ENCODE assay signal across 8 cellular contexts in genomic region chr12:64403708-64404469, GRCh38. TPM values are rescaled to one million over a fixed set of nuclear protein-coding genes. Genes with fewer than 3 reads are reported as not detected.
DNase-seq lines count a peak whose midpoint lies in the region; ATAC-seq and TF ChIP-seq lines count a peak whose summit lies in the region.

XPOT (plus strand) TSS chr12:64404392; CDS start chr12:64410036, 5,644 bp downstream.

- peak within 1 kb of the TSS; percentile 89 for H3K4me3 ChIP-seq in CD4-positive, CD25-positive, alpha-beta regulatory T cell (ENCODE audit: low read depth, low read length)
- peak within 1 kb of the TSS; percentile 68 to 95 (median 86) for H3K4me3 ChIP-seq in liver (ENCODE audit: low read depth in 1 of 3, low read length in 3 of 3)

- peak within 1 kb of the TSS; percentile 91 to 97 (median 92) for H3K27ac Mint-ChIP-seq in CD4-positive, CD25-positive, alpha-beta regulatory T cell

- H3K27me3 Mint-ChIP-seq in CD4-positive, CD25-positive, alpha-beta regulatory T cell, result no peaks in the 10 kb centered on the region

- TF ChIP-seq RAD21 in liver (IDR thresholded peaks at IDR 0.05), result no peak

- no peaks in the 10 kb centered on the region for H3K27me3 ChIP-seq in CD4-positive, CD25-positive, alpha-beta regulatory T cell (ENCODE audit: control insufficient read depth, insufficient read depth, low read length)
- no peaks in the 10 kb centered on the region for H3K27me3 ChIP-seq in liver (ENCODE audit: control insufficient read depth in 4 of 4, insufficient read depth in 4 of 4, low read length in 3 of 4)

- TF ChIP-seq CTCF in liver (IDR thresholded peaks at IDR 0.05; ENCODE audit: low read depth, low read length, missing input control), result no peak

- H3K36me3 ChIP-seq in CD4-positive, CD25-positive, alpha-beta regulatory T cell (ENCODE audit: control insufficient read depth, insufficient read depth, low read length), result no peaks in the 10 kb centered on the region
- H3K36me3 ChIP-seq in liver (ENCODE audit: control insufficient read depth in 4 of 4, insufficient read depth in 3 of 4, low read depth in 1 of 4, low read length in 3 of 4), result no peaks in the 10 kb centered on the region

- 11% methylated on average over 60 of the region's 60 CpGs for WGBS in liver

- peak within 1 kb of the TSS; percentile 79 to 92 for H3K9ac ChIP-seq in liver (ENCODE audit: low read depth in 1 of 2, low read length in 2 of 2)

- no peaks in the 10 kb centered on the region for H3K36me3 Mint-ChIP-seq in CD4-positive, CD25-positive, alpha-beta regulatory T cell

- peak within 1 kb of the TSS; percentile 96 to 97 (median 97) for H3K4me3 Mint-ChIP-seq in CD4-positive, CD25-positive, alpha-beta regulatory T cell

- peak; percentile 91 to 99 (median 92) for DNase-seq in CD4-positive, CD25-positive, alpha-beta regulatory T cell
- DNase-seq in NCI-H774 (lab: John Stamatoyannopoulos, UW), result peak; percentile 98
- peak; percentile 87 to 93 for DNase-seq in activated CD4-positive, alpha-beta T cell treated with anti-CD3 and anti-CD28 coated beads, Interleukin-2, amount 50 U/mL, for 4 hours
- peak; percentile 93 to 98 for DNase-seq in dermis microvascular lymphatic vessel endothelial cell (ENCODE audit: low read depth in 2 of 2)
- peak; percentile 90 to 96 for DNase-seq in stimulated activated CD4-positive, alpha-beta T cell treated with anti-CD3 and anti-CD28 coated beads, Interleukin-4, amount 100 ng/mL, for 4 hours

- H3K27ac ChIP-seq in CD4-positive, CD25-positive, alpha-beta regulatory T cell (ENCODE audit: insufficient read depth, low read length, poor library complexity, severe bottlenecking), result peak within 1 kb of the TSS; percentile 85
- H3K27ac ChIP-seq in liver (ENCODE audit: low read depth in 1 of 2, low read length in 2 of 2), result peak within 1 kb of the TSS; percentile 97 to 100

- no peaks in the 10 kb centered on the region for H3K9me3 Mint-ChIP-seq in CD4-positive, CD25-positive, alpha-beta regulatory T cell

- peaks cover 11 to 60% (median 32%) of the 10 kb centered on the region in 4 donors for H3K4me1 Mint-ChIP-seq in CD4-positive, CD25-positive, alpha-beta regulatory T cell

- H3K9me3 ChIP-seq in CD4-positive, CD25-positive, alpha-beta regulatory T cell (ENCODE audit: control insufficient read depth in 2 of 2, low read length in 2 of 2), result no peaks in the 10 kb centered on the region
- H3K9me3 ChIP-seq in liver (ENCODE audit: control insufficient read depth in 4 of 4, low read length in 3 of 4), result no peaks in the 10 kb centered on the region

- peaks cover 16% of the 10 kb centered on the region for H3K4me1 ChIP-seq in CD4-positive, CD25-positive, alpha-beta regulatory T cell (ENCODE audit: control insufficient read depth, insufficient read depth, low read length, poor library complexity, severe bottlenecking)
- H3K4me1 ChIP-seq in liver (ENCODE audit: control insufficient read depth in 4 of 4, insufficient read depth in 4 of 4, low read length in 3 of 4), result peaks cover 2 to 17% (median 10%) of the 10 kb centered on the region in 4 donors

- ATAC-seq in CD4-positive, CD25-positive, alpha-beta regulatory T cell (ENCODE audit: low read depth in 2 of 2), result peak; percentile 97
- ATAC-seq in GM19438 (IDR thresholded peaks at IDR 0.05; ENCODE audit: low read depth, unreplicated experiment) (peak; percentile 87), HG03571 (IDR thresholded peaks at IDR 0.05; ENCODE audit: unreplicated experiment) (peak; percentile 97)

TF ChIP-seq in liver, 16 proteins besides CTCF, POLR2A, EP300 and RAD21:
- TF ChIP-seq, protein P1, sequence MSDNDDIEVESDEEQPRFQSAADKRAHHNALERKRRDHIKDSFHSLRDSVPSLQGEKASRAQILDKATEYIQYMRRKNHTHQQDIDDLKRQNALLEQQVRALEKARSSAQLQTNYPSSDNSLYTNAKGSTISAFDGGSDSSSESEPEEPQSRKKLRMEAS (IDR thresholded peaks at IDR 0.05), result peak; percentile 52
- TF ChIP-seq SP1 (IDR thresholded peaks at IDR 0.05) (peak; percentile 47), TAF1 (conservative IDR thresholded peaks at IDR 0.05) (peak; percentile 79), GABPA (IDR thresholded peaks at IDR 0.05 in 1 of 2, conservative IDR thresholded peaks at IDR 0.05 in 1 of 2) (peak; percentile 59 to 90), FOXA2 (IDR thresholded peaks at IDR 0.05) (no peak), REST (IDR thresholded peaks at IDR 0.05) (peak; percentile 51), JUND (IDR thresholded peaks at IDR 0.05) (peak in 1 of 2 donors; percentile 16), EGR1 (IDR thresholded peaks at IDR 0.05; ENCODE audit: low read depth in 2 of 2) (no peak)

RNA-seq across cellular contexts. Expression of gene XPOT, which starts in this region (rescaled TPM):
- total RNA-seq in CD4-positive, CD25-positive, alpha-beta regulatory T cell, result 59.6 TPM
- 10 to 100 TPM; 27.7 to 43.3 (median 34.0) TPM for polyA plus RNA-seq in CD4-positive, CD25-positive, alpha-beta regulatory T cell
- total RNA-seq in dermis microvascular lymphatic vessel endothelial cell (44.7 and 47.7 TPM in 2 replicates), liver (10 to 100 TPM; 23.4 to 44.8 TPM)
- polyA plus RNA-seq in liver, result 10 to 100 TPM; 16.7 to 24.3 TPM

Comparison
In these comparisons a context has a peak if more than half of its experiments do, and no peak if none do; other contexts are left out.
1. Peak in every context shown above with its lines: DNase-seq, ATAC-seq, H3K4me3 ChIP-seq and H3K27ac ChIP-seq.